9 cellular contexts compared by ENCODE assay signal in the genomic region with DNA sequence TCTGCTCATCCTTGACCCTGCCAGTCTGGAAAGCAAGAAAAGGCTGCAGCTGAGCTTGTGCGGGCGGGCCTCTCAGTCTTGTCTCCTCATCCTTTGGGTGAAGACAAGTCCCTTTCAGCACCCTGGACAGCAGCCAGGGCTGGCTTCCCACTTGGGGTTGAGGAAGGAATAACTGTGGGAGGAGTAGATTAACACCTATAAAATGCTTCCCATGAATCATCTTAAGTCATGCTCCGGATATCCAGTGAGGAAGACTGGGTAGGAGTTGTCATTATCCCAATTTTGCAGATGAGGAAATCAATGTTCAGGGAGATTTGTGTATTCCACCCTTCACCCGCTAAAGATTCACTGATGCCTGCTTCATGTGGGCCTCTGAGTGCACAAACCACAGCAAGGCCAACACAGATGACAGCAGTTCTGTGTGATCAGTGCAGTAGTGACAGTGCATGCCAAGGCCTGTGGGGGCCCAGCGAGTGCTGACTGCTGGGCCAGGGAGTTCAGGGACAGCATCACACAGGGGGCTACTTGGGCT.
A peak's percentile ranks its signal among the peaks of the same experiment; 100 is the strongest.
DNase-seq lines count a peak whose midpoint lies in the region; ATAC-seq and TF ChIP-seq lines count a peak whose summit lies in the region.
"Had no signal": no experiment of that assay in that cellular context is flagged by ENCODE, and none has a peak within 500 bp of the region (broad histone marks: within the 10 kb centered on the region; RNA-seq: fewer than 3 reads in every experiment).

No MANE protein-coding gene starts in this region.

- no peak for TF ChIP-seq CTCF in nephron progenitor cell (IDR thresholded peaks at IDR 0.05)

- ATAC-seq in effector memory CD8-positive, alpha-beta T cell (replicated peaks), result no peak
- ATAC-seq in GM18517 (IDR thresholded peaks at IDR 0.05; ENCODE audit: unreplicated experiment) (no peak), GM18505 (IDR thresholded peaks at IDR 0.05; ENCODE audit: unreplicated experiment) (no peak), HG03521 (IDR thresholded peaks at IDR 0.05; ENCODE audit: unreplicated experiment) (no peak)
- ATAC-seq: T-helper 17 cell had no signal

- no peak overlapping the region for H3K27ac Mint-ChIP-seq in effector memory CD8-positive, alpha-beta T cell
- H3K27ac Mint-ChIP-seq in nephron progenitor cell, result no peak overlapping the region
- H3K27ac Mint-ChIP-seq: T-helper 17 cell had no signal

- peaks cover 0 to 2% of the 10 kb centered on the region in 2 donors for H3K4me1 Mint-ChIP-seq in effector memory CD8-positive, alpha-beta T cell (ENCODE audit: low read depth in 2 of 2)
- no peaks in the 10 kb centered on the region for H3K4me1 Mint-ChIP-seq in nephron progenitor cell

- H3K9me3 Mint-ChIP-seq in effector memory CD8-positive, alpha-beta T cell, result no peaks in the 10 kb centered on the region
- no peaks in the 10 kb centered on the region for H3K9me3 Mint-ChIP-seq in nephron progenitor cell

- DNase-seq in activated effector memory CD4-positive, alpha-beta T cell treated with anti-CD3 and anti-CD28 coated beads, Interleukin-2, amount 50 U/mL, for 16 hours, result peak; percentile 75
- DNase-seq in activated effector memory CD4-positive, alpha-beta T cell treated with Interleukin-2 at 50 U/mL for 16 hours, result no peak
- DNase-seq in T1000 (lab: John Stamatoyannopoulos, UW) (peak; percentile 81), nephron progenitor cell (peak; percentile 98)
- peak; percentile 31 to 35 (median 33) for DNase-seq in effector memory CD8-positive, alpha-beta T cell

- peaks cover 26 to 36% of the 10 kb centered on the region in 2 donors for H3K27me3 Mint-ChIP-seq in effector memory CD8-positive, alpha-beta T cell
- H3K27me3 Mint-ChIP-seq in nephron progenitor cell (ENCODE audit: low read depth, poor library complexity), result peaks cover 16% of the 10 kb centered on the region

- no peak for TF ChIP-seq POLR2A in GM18505 (IDR thresholded peaks at IDR 0.05; ENCODE audit: borderline replicate concordance, extremely low read depth, insufficient read depth, insufficient read length)

- peaks cover 5% of the 10 kb centered on the region for H3K36me3 Mint-ChIP-seq in effector memory CD8-positive, alpha-beta T cell (ENCODE audit: insufficient read depth)
- no peaks in the 10 kb centered on the region for H3K36me3 Mint-ChIP-seq in nephron progenitor cell (ENCODE audit: low read depth)

- no peak overlapping the region for H3K4me3 Mint-ChIP-seq in effector memory CD8-positive, alpha-beta T cell
- H3K4me3 Mint-ChIP-seq in nephron progenitor cell, result no peak overlapping the region
- H3K4me3 Mint-ChIP-seq: T-helper 17 cell had no signal
